Comparison of ENCODE assay signal across 8 cellular contexts in genomic region chr6:122471107-122472021, GRCh38. TPM values are rescaled to one million over a fixed set of nuclear protein-coding genes. Genes with fewer than 3 reads are reported as not detected.
DNase-seq lines count a peak whose midpoint lies in the region; ATAC-seq, FAIRE-seq and TF ChIP-seq lines count a peak whose summit lies in the region.

SERINC1 (minus strand) TSS chr6:122471807; CDS start chr6:122471737, 70 bp downstream.

- H3K27me3 Mint-ChIP-seq in chondrocyte (ENCODE audit: low read depth): no peaks in the 10 kb centered on the region

- peak; percentile 96 for DNase-seq in AML-193 (lab: John Stamatoyannopoulos, UW)
- DNase-seq in NCI-H510A treated with DMSO at 0.1 percent for 48 hours (lab: John Stamatoyannopoulos, UW): peak; percentile 66
- DNase-seq in activated CD4-positive, alpha-beta T cell treated with anti-CD3 and anti-CD28 coated beads for 24 hours (ENCODE audit: low read depth in 2 of 2): peak; percentile 81 to 83
- DNase-seq in chondrocyte (ENCODE audit: low spot score): peak; percentile 96
- peak; percentile 98 for DNase-seq in kidney
- DNase-seq in stimulated activated CD4-positive, alpha-beta T cell treated with anti-CD3 and anti-CD28 coated beads, Interleukin-15, amount 100 ng/mL, for 24 hours: peak; percentile 93

- TF ChIP-seq POLR2A in GM19193 (IDR thresholded peaks at IDR 0.05; ENCODE audit: extremely low read depth, insufficient read depth, insufficient read length): peak; percentile 92

- H3K27ac ChIP-seq in kidney (ENCODE audit: low read depth in 2 of 2, low read length in 2 of 2): peak within 1 kb of the TSS; percentile 96

- H3K9me3 ChIP-seq in kidney (ENCODE audit: control insufficient read depth in 1 of 2, low read length in 2 of 2): no peaks in the 10 kb centered on the region

- peak within 1 kb of the TSS; percentile 100 for H3K27ac Mint-ChIP-seq in chondrocyte (ENCODE audit: unreplicated experiment)

- intact Hi-C loops in kidney (cut with DNase I): no loop called here

- peaks cover 3% of the 10 kb centered on the region for H3K36me3 Mint-ChIP-seq in chondrocyte (ENCODE audit: low read depth)

- ATAC-seq in HG03439 (IDR thresholded peaks at IDR 0.05; ENCODE audit: unreplicated experiment): peak; percentile 99

- peak within 1 kb of the TSS; percentile 79 to 98 for H3K9ac ChIP-seq in kidney (ENCODE audit: low read length in 2 of 2)

- no peaks in the 10 kb centered on the region for H3K9me3 Mint-ChIP-seq in chondrocyte (ENCODE audit: low read depth)

- H3K4me1 Mint-ChIP-seq in chondrocyte (ENCODE audit: low read depth): peaks cover 42% of the 10 kb centered on the region

- H3K4me3 ChIP-seq in kidney (ENCODE audit: low read length in 2 of 2): peak within 1 kb of the TSS; percentile 95 to 100

- peak within 1 kb of the TSS; percentile 97 for H3K4me3 Mint-ChIP-seq in chondrocyte (ENCODE audit: unreplicated experiment)

- TF ChIP-seq CTCF in chondrocyte (IDR thresholded peaks at IDR 0.05): no peak
- TF ChIP-seq CTCF in kidney (IDR thresholded peaks at IDR 0.05; ENCODE audit: borderline replicate concordance, extremely low read depth, insufficient read depth): no peak

- peak; percentile 86 for FAIRE-seq in kidney (lab: Jason Lieb, UNC)

- no peaks in the 10 kb centered on the region for H3K36me3 ChIP-seq in kidney (ENCODE audit: control insufficient read depth in 1 of 2, insufficient read depth in 2 of 2, low read length in 2 of 2)

- peaks cover 3 to 6% of the 10 kb centered on the region in 2 donors for H3K4me1 ChIP-seq in kidney (ENCODE audit: control insufficient read depth in 1 of 2, insufficient read depth in 1 of 2, low read depth in 1 of 2, low read length in 2 of 2)

RNA-seq across cellular contexts. Expression of gene SERINC1, which starts in this region (rescaled TPM):
- total RNA-seq in chondrocyte (185 to 198 TPM (median 198 TPM) in 3 replicates), kidney (214 TPM)
- 130 TPM for polyA plus RNA-seq in kidney (ENCODE audit: insufficient read depth, low read depth, low replicate concordance)

Comparison
In these comparisons a context has a peak if more than half of its experiments do, and no peak if none do; other contexts are left out.
1. Peak in every context shown above with its lines: DNase-seq, ATAC-seq, H3K4me3 ChIP-seq and H3K27ac ChIP-seq.